In the genomic region with DNA sequence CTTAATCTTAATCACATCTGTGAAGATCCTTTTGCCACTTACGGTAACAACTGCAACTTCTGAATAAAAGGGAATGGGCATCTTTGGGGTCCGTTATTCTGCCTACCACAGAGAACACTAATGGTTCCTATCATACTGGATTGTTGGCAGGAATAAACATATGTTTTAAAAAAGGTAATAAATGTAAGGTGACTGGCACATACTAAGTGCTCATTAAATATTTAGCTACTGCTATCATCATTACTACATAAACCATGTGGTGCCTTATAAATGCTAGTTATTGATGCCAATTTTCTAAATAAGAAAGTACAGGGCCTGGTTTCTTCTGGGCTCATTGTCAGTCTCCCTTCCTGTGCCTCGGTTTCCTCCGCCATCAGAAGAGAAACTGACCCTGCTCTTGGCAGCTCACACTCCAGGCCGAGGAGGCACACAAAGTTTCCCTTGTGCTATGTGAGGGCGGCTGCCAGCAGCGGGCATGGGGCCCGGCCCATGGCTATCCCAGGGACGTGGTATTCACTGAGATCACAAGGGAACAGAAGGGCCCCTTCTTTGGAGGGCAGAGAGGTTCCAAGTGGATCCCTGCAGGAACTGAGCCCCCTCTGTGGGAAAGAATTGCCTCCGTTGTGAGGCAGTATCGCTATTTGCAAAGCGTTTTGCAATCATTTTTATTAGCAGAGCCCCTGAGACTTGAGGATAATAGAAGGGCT, we compare ENCODE assay signal across 1 cellular context.
TF ChIP-seq lines count a peak whose summit lies in the region.

No MANE protein-coding gene starts in this region.

TF ChIP-seq in K562, 482 proteins besides CTCF, POLR2A, EP300 and RAD21:
- TF ChIP-seq ZNF561 (CRISPR knock-in tag; conservative IDR thresholded peaks at IDR 0.05), result no peak
- 0 out of 2 replicates have a peak, but pooled peaks have one; percentile 5 for TF ChIP-seq MECOM (CRISPR knock-in tag; IDR thresholded peaks at IDR 0.05)
- TF ChIP-seq, protein P1, sequence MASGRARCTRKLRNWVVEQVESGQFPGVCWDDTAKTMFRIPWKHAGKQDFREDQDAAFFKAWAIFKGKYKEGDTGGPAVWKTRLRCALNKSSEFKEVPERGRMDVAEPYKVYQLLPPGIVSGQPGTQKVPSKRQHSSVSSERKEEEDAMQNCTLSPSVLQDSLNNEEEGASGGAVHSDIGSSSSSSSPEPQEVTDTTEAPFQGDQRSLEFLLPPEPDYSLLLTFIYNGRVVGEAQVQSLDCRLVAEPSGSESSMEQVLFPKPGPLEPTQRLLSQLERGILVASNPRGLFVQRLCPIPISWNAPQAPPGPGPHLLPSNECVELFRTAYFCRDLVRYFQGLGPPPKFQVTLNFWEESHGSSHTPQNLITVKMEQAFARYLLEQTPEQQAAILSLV (tag; IDR thresholded peaks at IDR 0.05), result no peak
- TF ChIP-seq, protein P2, sequence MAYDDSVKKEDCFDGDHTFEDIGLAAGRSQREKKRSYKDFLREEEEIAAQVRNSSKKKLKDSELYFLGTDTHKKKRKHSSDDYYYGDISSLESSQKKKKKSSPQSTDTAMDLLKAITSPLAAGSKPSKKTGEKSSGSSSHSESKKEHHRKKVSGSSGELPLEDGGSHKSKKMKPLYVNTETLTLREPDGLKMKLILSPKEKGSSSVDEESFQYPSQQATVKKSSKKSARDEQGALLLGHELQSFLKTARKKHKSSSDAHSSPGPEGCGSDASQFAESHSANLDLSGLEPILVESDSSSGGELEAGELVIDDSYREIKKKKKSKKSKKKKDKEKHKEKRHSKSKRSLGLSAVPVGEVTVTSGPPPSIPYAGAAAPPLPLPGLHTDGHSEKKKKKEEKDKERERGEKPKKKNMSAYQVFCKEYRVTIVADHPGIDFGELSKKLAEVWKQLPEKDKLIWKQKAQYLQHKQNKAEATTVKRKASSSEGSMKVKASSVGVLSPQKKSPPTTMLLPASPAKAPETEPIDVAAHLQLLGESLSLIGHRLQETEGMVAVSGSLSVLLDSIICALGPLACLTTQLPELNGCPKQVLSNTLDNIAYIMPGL (CRISPR knock-in tag; IDR thresholded peaks at IDR 0.05), result no peak
- TF ChIP-seq DMBX1 (CRISPR knock-in tag; IDR thresholded peaks at IDR 0.05; ENCODE audit: borderline replicate concordance), result no peak
- no peak for TF ChIP-seq L3MBTL2 (IDR thresholded peaks at IDR 0.05)
- TF ChIP-seq CBFB (CRISPR knock-in tag; IDR thresholded peaks at IDR 0.05), result no peak
- no peak for TF ChIP-seq ZNF140 (CRISPR knock-in tag; IDR thresholded peaks at IDR 0.05)
- no peak for TF ChIP-seq ZBTB1 (CRISPR knock-in tag; IDR thresholded peaks at IDR 0.05; ENCODE audit: borderline replicate concordance, low read depth)
- TF ChIP-seq CEBPG (CRISPR knock-in tag; IDR thresholded peaks at IDR 0.05), result no peak
- TF ChIP-seq CEBPG (tag; conservative IDR thresholded peaks at IDR 0.05 in 1 of 2, IDR thresholded peaks at IDR 0.05 in 1 of 2), result no peak
- TF ChIP-seq, protein P3, sequence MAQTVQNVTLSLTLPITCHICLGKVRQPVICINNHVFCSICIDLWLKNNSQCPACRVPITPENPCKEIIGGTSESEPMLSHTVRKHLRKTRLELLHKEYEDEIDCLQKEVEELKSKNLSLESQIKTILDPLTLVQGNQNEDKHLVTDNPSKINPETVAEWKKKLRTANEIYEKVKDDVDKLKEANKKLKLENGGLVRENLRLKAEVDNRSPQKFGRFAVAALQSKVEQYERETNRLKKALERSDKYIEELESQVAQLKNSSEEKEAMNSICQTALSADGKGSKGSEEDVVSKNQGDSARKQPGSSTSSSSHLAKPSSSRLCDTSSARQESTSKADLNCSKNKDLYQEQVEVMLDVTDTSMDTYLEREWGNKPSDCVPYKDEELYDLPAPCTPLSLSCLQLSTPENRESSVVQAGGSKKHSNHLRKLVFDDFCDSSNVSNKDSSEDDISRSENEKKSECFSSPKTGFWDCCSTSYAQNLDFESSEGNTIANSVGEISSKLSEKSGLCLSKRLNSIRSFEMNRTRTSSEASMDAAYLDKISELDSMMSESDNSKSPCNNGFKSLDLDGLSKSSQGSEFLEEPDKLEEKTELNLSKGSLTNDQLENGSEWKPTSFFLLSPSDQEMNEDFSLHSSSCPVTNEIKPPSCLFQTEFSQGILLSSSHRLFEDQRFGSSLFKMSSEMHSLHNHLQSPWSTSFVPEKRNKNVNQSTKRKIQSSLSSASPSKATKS (CRISPR knock-in tag; IDR thresholded peaks at IDR 0.05), result no peak
- TF ChIP-seq ZNF436 (CRISPR knock-in tag; IDR thresholded peaks at IDR 0.05), result no peak
- TF ChIP-seq, protein P4, sequence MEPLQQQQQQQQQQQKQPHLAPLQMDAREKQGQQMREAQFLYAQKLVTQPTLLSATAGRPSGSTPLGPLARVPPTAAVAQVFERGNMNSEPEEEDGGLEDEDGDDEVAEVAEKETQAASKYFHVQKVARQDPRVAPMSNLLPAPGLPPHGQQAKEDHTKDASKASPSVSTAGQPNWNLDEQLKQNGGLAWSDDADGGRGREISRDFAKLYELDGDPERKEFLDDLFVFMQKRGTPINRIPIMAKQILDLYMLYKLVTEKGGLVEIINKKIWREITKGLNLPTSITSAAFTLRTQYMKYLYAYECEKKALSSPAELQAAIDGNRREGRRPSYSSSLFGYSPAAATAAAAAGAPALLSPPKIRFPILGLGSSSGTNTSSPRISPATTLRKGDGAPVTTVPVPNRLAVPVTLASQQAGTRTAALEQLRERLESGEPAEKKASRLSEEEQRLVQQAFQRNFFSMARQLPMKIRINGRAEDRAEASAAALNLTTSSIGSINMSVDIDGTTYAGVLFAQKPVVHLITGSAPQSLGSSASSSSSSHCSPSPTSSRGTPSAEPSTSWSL (CRISPR knock-in tag; IDR thresholded peaks at IDR 0.05; ENCODE audit: borderline replicate concordance), result no peak
- no peak for TF ChIP-seq RBM14 (IDR thresholded peaks at IDR 0.05; ENCODE audit: borderline replicate concordance, insufficient read depth, low read depth, low read length)
- TF ChIP-seq ZNF232 (CRISPR knock-in tag; IDR thresholded peaks at IDR 0.05), result peak; percentile 91
TF ChIP-seq in K562: peak in this region for 2.
